25 cellular contexts compared by ENCODE assay signal in genomic region chr15:70767668-70768067, GRCh38. TPM values are rescaled to one million over a fixed set of nuclear protein-coding genes. Genes with fewer than 3 reads are reported as not detected.
A peak's percentile ranks its signal among the peaks of the same experiment; 100 is the strongest.
DNase-seq lines count a peak whose midpoint lies in the region; ATAC-seq, FAIRE-seq and TF ChIP-seq lines count a peak whose summit lies in the region.
"Had no signal": no experiment of that assay in that cellular context is flagged by ENCODE, and none has a peak within 500 bp of the region (broad histone marks: within the 10 kb centered on the region; RNA-seq: fewer than 3 reads in every experiment).

No MANE protein-coding gene starts in this region.

- peaks cover 0 to 2% (median 0%) of the 10 kb centered on the region in 7 donors for H3K9me3 Mint-ChIP-seq in CD14-positive monocyte
- H3K9me3 Mint-ChIP-seq in HFFc6, result no peaks in the 10 kb centered on the region
- no peaks in the 10 kb centered on the region for H3K9me3 Mint-ChIP-seq in astrocyte (ENCODE audit: unreplicated experiment)
- no peaks in the 10 kb centered on the region for H3K9me3 Mint-ChIP-seq in natural killer cell
- H3K9me3 Mint-ChIP-seq: activated CD4-positive, alpha-beta T cell treated with anti-CD3 and anti-CD28 coated beads, Interleukin-2, amount 10 ng/mL, durations not matched to agents 24 days and 14 days; stimulated activated naive CD8-positive, alpha-beta T cell treated with anti-CD3 and anti-CD28 coated beads, Interleukin-15, amount 100 ng/mL, for 72 hours had no signal

- H3K27me3 Mint-ChIP-seq in CD14-positive monocyte (ENCODE audit: low read depth in 3 of 3), result peaks cover 13 to 23% (median 19%) of the 10 kb centered on the region in 3 donors
- H3K27me3 Mint-ChIP-seq in HFFc6 (ENCODE audit: insufficient read depth), result no peaks in the 10 kb centered on the region
- H3K27me3 Mint-ChIP-seq in astrocyte (ENCODE audit: low read depth, unreplicated experiment), result no peaks in the 10 kb centered on the region
- H3K27me3 Mint-ChIP-seq in natural killer cell (ENCODE audit: low read depth in 2 of 2), result peaks cover 14 to 29% of the 10 kb centered on the region in 2 donors

- TF ChIP-seq CTCF in CD14-positive monocyte (IDR thresholded peaks at IDR 0.05) (no peak), HFFc6 (IDR thresholded peaks at IDR 0.05) (no peak), astrocyte (IDR thresholded peaks at IDR 0.05; ENCODE audit: insufficient read depth, low read depth, low read length) (no peak), natural killer cell (IDR thresholded peaks at IDR 0.05) (no peak), prostate gland (IDR thresholded peaks at IDR 0.05) (no peak)

- TF ChIP-seq POLR2A in prostate gland (IDR thresholded peaks at IDR 0.05), result no peak

- peaks cover 7% of the 10 kb centered on the region for H3K79me2 ChIP-seq in astrocyte (ENCODE audit: insufficient read depth, low read length)

- 83% methylated on average over 3 of the region's 3 CpGs for WGBS in prostate gland

- ATAC-seq in natural killer cell (peak in 1 of 3 donors; percentile 15), GM21619 (IDR thresholded peaks at IDR 0.05; ENCODE audit: unreplicated experiment) (no peak)
- ATAC-seq: K562; PC-3; stimulated activated naive CD8-positive, alpha-beta T cell treated with anti-CD3 and anti-CD28 coated beads, Interleukin-15, amount 100 ng/mL, for 72 hours had no signal

- H3K9me3 ChIP-seq in astrocyte (ENCODE audit: insufficient read depth, low read depth, low read length) (no peaks in the 10 kb centered on the region), prostate gland (no peaks in the 10 kb centered on the region)
- H3K9me3 ChIP-seq: ascending aorta, mucosa of descending colon, neutrophil had no signal

- H3K36me3 Mint-ChIP-seq in CD14-positive monocyte (no peaks in the 10 kb centered on the region), HFFc6 (ENCODE audit: low read depth) (peaks cover 11% of the 10 kb centered on the region), astrocyte (ENCODE audit: low read depth, unreplicated experiment) (no peaks in the 10 kb centered on the region), natural killer cell (no peaks in the 10 kb centered on the region)

- no peak overlapping the region for H3K9ac ChIP-seq in astrocyte (ENCODE audit: low read length)

- H3K36me3 ChIP-seq in astrocyte (ENCODE audit: insufficient read depth, low read length) (no peaks in the 10 kb centered on the region), prostate gland (no peaks in the 10 kb centered on the region)
- H3K36me3 ChIP-seq: ascending aorta, neutrophil had no signal

- no peak overlapping the region for H2AFZ ChIP-seq in astrocyte (ENCODE audit: low read depth, low read length)

- peak overlapping the region; percentile 70 to 91 (median 81) for H3K27ac Mint-ChIP-seq in CD14-positive monocyte
- peak overlapping the region; percentile 23; the same call in 1 of the 2 replicates for H3K27ac Mint-ChIP-seq in HFFc6
- H3K27ac Mint-ChIP-seq in astrocyte (ENCODE audit: unreplicated experiment), result peak overlapping the region; percentile 20
- H3K27ac Mint-ChIP-seq in natural killer cell, result peak overlapping the region; percentile 10 to 73
- H3K27ac Mint-ChIP-seq: activated CD4-positive, alpha-beta T cell treated with anti-CD3 and anti-CD28 coated beads, Interleukin-2, amount 10 ng/mL, durations not matched to agents 24 days and 14 days; CD8-positive, alpha-beta memory T cell; stimulated activated naive CD8-positive, alpha-beta T cell treated with anti-CD3 and anti-CD28 coated beads, Interleukin-15, amount 100 ng/mL, for 72 hours had no signal

- DNase-seq in CD14-positive monocyte (ENCODE audit: low spot score) (peak; percentile 51), HFFc6 (no peak), astrocyte (ENCODE audit: low read depth) (no peak), natural killer cell (no peak), HTR-8/SVneo (ENCODE audit: insufficient read length, low spot score) (no peak), cerebellar cortex (ENCODE audit: low spot score) (no peak), prostate gland (ENCODE audit: low spot score) (no peak)
- DNase-seq: activated CD4-positive, alpha-beta T cell treated with anti-CD3 and anti-CD28 coated beads, Interleukin-2, amount 10 ng/mL, durations not matched to agents 24 days and 14 days; activated naive CD4-positive, alpha-beta T cell; activated T-cell treated with anti-CD3 and anti-CD28 coated beads for 4 hours; CD8-positive, alpha-beta memory T cell; EL; H7; mucosa of descending colon; NCI-H1092; NCI-H2081; NCI-H526; PC-3; stimulated activated naive CD8-positive, alpha-beta T cell treated with anti-CD3 and anti-CD28 coated beads, Interleukin-15, amount 100 ng/mL, for 72 hours had no signal

- H4K20me1 ChIP-seq in astrocyte (ENCODE audit: insufficient read depth, low read length), result no peaks in the 10 kb centered on the region

- no peak overlapping the region for H3K4me2 ChIP-seq in astrocyte (ENCODE audit: low read length)

- H3K4me3 ChIP-seq in astrocyte (ENCODE audit: insufficient read depth, low read depth, low read length) (no peak overlapping the region), prostate gland (no peak overlapping the region)
- H3K4me3 ChIP-seq: ascending aorta, K562, mucosa of descending colon had no signal

- H3K4me1 ChIP-seq in astrocyte (ENCODE audit: insufficient read depth, low read length) (peaks cover 22% of the 10 kb centered on the region), prostate gland (replicated peaks) (no peaks in the 10 kb centered on the region)

- H3K27me3 ChIP-seq in astrocyte (ENCODE audit: insufficient read depth, low read length) (no peaks in the 10 kb centered on the region), prostate gland (replicated peaks; ENCODE audit: insufficient read depth) (no peaks in the 10 kb centered on the region)
- H3K27me3 ChIP-seq: ascending aorta had no signal

- H3K4me1 Mint-ChIP-seq in CD14-positive monocyte (peaks cover 22% of the 10 kb centered on the region), HFFc6 (ENCODE audit: low read depth) (peaks cover 72% of the 10 kb centered on the region), astrocyte (ENCODE audit: low read depth, unreplicated experiment) (peaks cover 44% of the 10 kb centered on the region), natural killer cell (peaks cover 19 to 25% of the 10 kb centered on the region in 2 donors)

- FAIRE-seq in astrocyte (lab: Jason Lieb, UNC), result no peak
- FAIRE-seq in HTR-8/SVneo (lab: Jason Lieb, UNC), result no peak
- FAIRE-seq: endometrium, K562 had no signal

- intact Hi-C loops in CD14-positive monocyte (cut with micrococcal nuclease), result loop anchor here in 1 of 2 donors (10.0 kb wide), 1 partner anchor 1953 kb away; no protein-coding TSS in a partner anchor
- intact Hi-C loops in natural killer cell (cut with micrococcal nuclease), result loop anchor here (10.0 kb wide), 1 partner anchor 673 kb away; the partner anchor contains the start of gene TLE3
- intact Hi-C loops in prostate gland (cut with DNase I), result no loop called here

- H3K4me3 Mint-ChIP-seq in CD14-positive monocyte (peak overlapping the region; percentile 53 to 84), HFFc6 (no peak overlapping the region), astrocyte (ENCODE audit: unreplicated experiment) (no peak overlapping the region), natural killer cell (peak overlapping the region; percentile 51)
- H3K4me3 Mint-ChIP-seq: CD8-positive, alpha-beta memory T cell had no signal

- H3K27ac ChIP-seq in astrocyte (ENCODE audit: low read depth, low read length) (no peak overlapping the region), prostate gland (no peak overlapping the region)
- H3K27ac ChIP-seq: HL-60, neutrophil had no signal

RNA-seq across cellular contexts. Expression of gene UACA, which starts 4.3 kb away (rescaled TPM):
- polyA plus RNA-seq in CD14-positive monocyte, result 1 to 10 TPM; 1.7 to 3.1 TPM
- 100 to 1,000 TPM; 119 to 309 (median 142) TPM for total RNA-seq in HFFc6 (2021; fragmentation: NEBNext Ultra II Directional; extraction: Animal tissue kit (Norgen Biotek cat#: 25700))
- total RNA-seq in astrocyte (168 and 200 TPM in 2 replicates), natural killer cell (1 to 10 TPM; 1.1 to 3.1 (median 2.1) TPM), prostate gland (10 to 100 TPM; 16.3 to 35.2 TPM)
- polyA plus RNA-seq: CD8-positive, alpha-beta memory T cell had no signal

Comparison
In these comparisons a context has a peak if more than half of its experiments do, and no peak if none do; other contexts are left out.
1. H3K27ac Mint-ChIP-seq: peak in every context shown above with its lines; median percentile 81 in CD14-positive monocyte; 42 in natural killer cell; 23 in HFFc6; 20 in astrocyte.
2. H3K4me3 Mint-ChIP-seq: peak in CD14-positive monocyte (2 of 2) and natural killer cell (single experiment); none in HFFc6 (single experiment) and astrocyte (single experiment).
3. RNA of gene UACA, which starts 4.3 kb away (total RNA-seq): 168 to 200 TPM in astrocyte, 119 to 309 TPM in HFFc6 and 16.3 to 35.2 TPM in prostate gland; 1.1 to 3.1 TPM in natural killer cell; every median in the first group is over 4 times any median in the second.